In the genomic region with DNA sequence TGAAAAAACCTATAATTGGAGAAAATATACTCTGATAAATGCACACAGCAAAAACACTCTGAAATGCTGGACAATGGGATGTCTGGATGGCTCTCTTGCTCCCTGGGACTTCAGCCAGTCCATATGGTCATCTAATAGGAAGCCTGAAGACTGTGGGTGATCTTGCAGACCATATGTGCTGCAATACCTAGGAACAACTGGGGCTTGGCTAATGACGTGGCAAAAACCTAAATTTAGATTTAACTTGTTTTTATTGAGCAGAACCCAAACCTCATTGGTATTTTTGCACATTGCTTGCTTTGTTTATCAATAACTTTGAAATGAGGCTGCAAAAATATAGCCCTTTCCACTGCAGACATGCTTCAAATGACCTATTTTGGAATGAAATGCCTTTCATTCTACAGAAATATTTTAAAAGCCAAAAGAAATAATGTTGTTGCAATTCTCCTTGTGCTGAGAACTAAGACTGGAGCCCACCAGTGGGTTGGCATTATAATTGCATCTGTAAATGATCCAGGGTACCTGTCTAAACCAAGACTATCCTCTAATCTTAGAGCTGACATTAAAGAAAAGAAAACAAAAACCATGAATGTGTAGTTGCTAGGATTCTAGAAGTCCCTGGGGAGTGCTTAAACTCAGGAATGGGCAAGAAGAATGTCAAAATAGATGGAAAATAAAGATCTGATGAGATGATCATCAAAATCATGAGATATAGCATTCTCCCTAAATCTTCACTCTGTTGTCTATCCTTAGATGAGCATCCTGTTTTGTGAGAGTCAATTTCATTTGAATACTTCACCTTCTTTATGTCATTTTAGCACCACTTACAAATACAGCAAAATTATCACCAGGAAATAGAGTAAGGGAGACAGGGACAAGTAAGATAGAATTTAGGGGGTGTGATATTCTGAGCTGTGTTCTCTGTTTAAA, we compare ENCODE assay signal across 14 cellular contexts.
"Had no signal": no experiment of that assay in that cellular context is flagged by ENCODE, and none has a peak within 500 bp of the region (broad histone marks: within the 10 kb centered on the region; RNA-seq: fewer than 3 reads in every experiment).

No MANE protein-coding gene starts in this region.

- ATAC-seq: activated CD4-positive, CD25-positive, alpha-beta regulatory T cell treated with anti-CD3 and anti-CD28 coated beads, Interleukin-2, amount 50 U/mL, for 24 hours; pancreas; stimulated activated naive CD8-positive, alpha-beta T cell treated with anti-CD3 and anti-CD28 coated beads, Interleukin-15, Interleukin-2, amounts not matched to agents 100 U/mL and 50 U/mL, for 24 hours; upper lobe of right lung had no signal

- H3K4me1 ChIP-seq: pancreas, upper lobe of right lung had no signal

- H3K9me3 ChIP-seq: pancreas, upper lobe of right lung had no signal

- H3K4me1 Mint-ChIP-seq: activated naive CD4-positive, alpha-beta T cell treated with anti-CD3 and anti-CD28 coated beads, Interleukin-2, amount 50 U/mL, for 24 hours had no signal

- H3K36me3 Mint-ChIP-seq: activated naive CD4-positive, alpha-beta T cell treated with anti-CD3 and anti-CD28 coated beads, Interleukin-2, amount 50 U/mL, for 24 hours had no signal

- H3K27ac ChIP-seq: pancreas, upper lobe of right lung had no signal

- H3K4me3 ChIP-seq: pancreas, upper lobe of right lung had no signal

- DNase-seq: activated effector memory CD4-positive, alpha-beta T cell treated with Interleukin-2 at 50 U/mL for 16 hours; activated T-cell treated with anti-CD3 and anti-CD28 coated beads, Interleukin-2, amount 50 U/mL, for 1 hour; amniotic stem cell; hypothalamus; kidney glomerular epithelial cell; mesendoderm; pancreas; stimulated activated CD4-positive, alpha-beta T cell treated with anti-CD3 and anti-CD28 coated beads, Interleukin-4, amount 100 ng/mL, for 1 hour; stimulated activated CD8-positive, alpha-beta memory T cell treated with anti-CD3 and anti-CD28 coated beads, Interleukin-4, amount 100 ng/mL, for 48 hours; stimulated activated naive CD8-positive, alpha-beta T cell treated with anti-CD3 and anti-CD28 coated beads, Interleukin-15, Interleukin-2, amounts not matched to agents 100 U/mL and 50 U/mL, for 24 hours; upper lobe of right lung had no signal

- H3K4me3 Mint-ChIP-seq: activated naive CD4-positive, alpha-beta T cell treated with anti-CD3 and anti-CD28 coated beads, Interleukin-2, amount 50 U/mL, for 24 hours; T-helper 2 cell treated with Interferon-gamma antibody and Interleukin-4, amounts not matched to agents 5 μg/mL and 100 μg/mL, for 36 hours had no signal

- H3K27me3 ChIP-seq: pancreas, upper lobe of right lung had no signal

- H3K36me3 ChIP-seq: pancreas, upper lobe of right lung had no signal

- H3K27me3 Mint-ChIP-seq: activated naive CD4-positive, alpha-beta T cell treated with anti-CD3 and anti-CD28 coated beads, Interleukin-2, amount 50 U/mL, for 24 hours had no signal

- H3K9me3 Mint-ChIP-seq: activated naive CD4-positive, alpha-beta T cell treated with anti-CD3 and anti-CD28 coated beads, Interleukin-2, amount 50 U/mL, for 24 hours; T-helper 2 cell treated with Interferon-gamma antibody and Interleukin-4, amounts not matched to agents 5 μg/mL and 100 μg/mL, for 36 hours had no signal

- H3K27ac Mint-ChIP-seq: activated naive CD4-positive, alpha-beta T cell treated with anti-CD3 and anti-CD28 coated beads, Interleukin-2, amount 50 U/mL, for 24 hours; T-helper 2 cell treated with Interferon-gamma antibody and Interleukin-4, amounts not matched to agents 5 μg/mL and 100 μg/mL, for 36 hours had no signal
